In the genomic region with DNA sequence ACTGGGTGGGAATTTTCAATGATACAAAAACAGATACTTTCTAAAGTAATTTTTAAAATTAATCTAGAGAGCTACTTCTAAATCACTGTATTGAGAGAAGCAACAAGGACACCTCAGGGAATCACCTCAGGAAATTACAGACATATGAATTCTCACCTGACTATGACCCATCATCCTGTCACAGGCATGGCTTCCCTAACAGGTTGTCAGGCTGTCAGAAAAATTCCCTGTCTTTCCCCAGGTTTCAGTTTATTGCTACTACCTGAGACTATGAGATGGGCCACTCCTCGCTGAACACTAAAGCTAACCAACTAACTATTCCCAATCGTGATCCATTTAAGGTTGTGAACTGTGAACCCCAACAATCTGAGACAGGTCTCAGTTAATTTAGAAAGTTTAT, we compare ENCODE assay signal across 2 cellular contexts.
TF ChIP-seq lines count a peak whose summit lies in the region.

No MANE protein-coding gene starts in this region.

TF ChIP-seq in GM23338, 12 proteins besides CTCF, POLR2A, EP300 and RAD21 (continues in another document):
- TF ChIP-seq ZNF114 (CRISPR knock-in tag; IDR thresholded peaks at IDR 0.05) (no peak), ETS1 (IDR thresholded peaks at IDR 0.05) (no peak), EZH2phosphoT487 (IDR thresholded peaks at IDR 0.05; ENCODE audit: unreplicated experiment) (no peak), STAT1 (IDR thresholded peaks at IDR 0.05; ENCODE audit: unreplicated experiment) (no peak), POLR2AphosphoS5 (IDR thresholded peaks at IDR 0.05; ENCODE audit: low read depth) (no peak), CREB1 (CRISPR knock-in tag; IDR thresholded peaks at IDR 0.05; ENCODE audit: low read depth) (no peak), NANOG (IDR thresholded peaks at IDR 0.05; ENCODE audit: borderline replicate concordance) (no peak), JUNB (IDR thresholded peaks at IDR 0.05; ENCODE audit: unreplicated experiment) (no peak)
- TF ChIP-seq, protein P1, sequence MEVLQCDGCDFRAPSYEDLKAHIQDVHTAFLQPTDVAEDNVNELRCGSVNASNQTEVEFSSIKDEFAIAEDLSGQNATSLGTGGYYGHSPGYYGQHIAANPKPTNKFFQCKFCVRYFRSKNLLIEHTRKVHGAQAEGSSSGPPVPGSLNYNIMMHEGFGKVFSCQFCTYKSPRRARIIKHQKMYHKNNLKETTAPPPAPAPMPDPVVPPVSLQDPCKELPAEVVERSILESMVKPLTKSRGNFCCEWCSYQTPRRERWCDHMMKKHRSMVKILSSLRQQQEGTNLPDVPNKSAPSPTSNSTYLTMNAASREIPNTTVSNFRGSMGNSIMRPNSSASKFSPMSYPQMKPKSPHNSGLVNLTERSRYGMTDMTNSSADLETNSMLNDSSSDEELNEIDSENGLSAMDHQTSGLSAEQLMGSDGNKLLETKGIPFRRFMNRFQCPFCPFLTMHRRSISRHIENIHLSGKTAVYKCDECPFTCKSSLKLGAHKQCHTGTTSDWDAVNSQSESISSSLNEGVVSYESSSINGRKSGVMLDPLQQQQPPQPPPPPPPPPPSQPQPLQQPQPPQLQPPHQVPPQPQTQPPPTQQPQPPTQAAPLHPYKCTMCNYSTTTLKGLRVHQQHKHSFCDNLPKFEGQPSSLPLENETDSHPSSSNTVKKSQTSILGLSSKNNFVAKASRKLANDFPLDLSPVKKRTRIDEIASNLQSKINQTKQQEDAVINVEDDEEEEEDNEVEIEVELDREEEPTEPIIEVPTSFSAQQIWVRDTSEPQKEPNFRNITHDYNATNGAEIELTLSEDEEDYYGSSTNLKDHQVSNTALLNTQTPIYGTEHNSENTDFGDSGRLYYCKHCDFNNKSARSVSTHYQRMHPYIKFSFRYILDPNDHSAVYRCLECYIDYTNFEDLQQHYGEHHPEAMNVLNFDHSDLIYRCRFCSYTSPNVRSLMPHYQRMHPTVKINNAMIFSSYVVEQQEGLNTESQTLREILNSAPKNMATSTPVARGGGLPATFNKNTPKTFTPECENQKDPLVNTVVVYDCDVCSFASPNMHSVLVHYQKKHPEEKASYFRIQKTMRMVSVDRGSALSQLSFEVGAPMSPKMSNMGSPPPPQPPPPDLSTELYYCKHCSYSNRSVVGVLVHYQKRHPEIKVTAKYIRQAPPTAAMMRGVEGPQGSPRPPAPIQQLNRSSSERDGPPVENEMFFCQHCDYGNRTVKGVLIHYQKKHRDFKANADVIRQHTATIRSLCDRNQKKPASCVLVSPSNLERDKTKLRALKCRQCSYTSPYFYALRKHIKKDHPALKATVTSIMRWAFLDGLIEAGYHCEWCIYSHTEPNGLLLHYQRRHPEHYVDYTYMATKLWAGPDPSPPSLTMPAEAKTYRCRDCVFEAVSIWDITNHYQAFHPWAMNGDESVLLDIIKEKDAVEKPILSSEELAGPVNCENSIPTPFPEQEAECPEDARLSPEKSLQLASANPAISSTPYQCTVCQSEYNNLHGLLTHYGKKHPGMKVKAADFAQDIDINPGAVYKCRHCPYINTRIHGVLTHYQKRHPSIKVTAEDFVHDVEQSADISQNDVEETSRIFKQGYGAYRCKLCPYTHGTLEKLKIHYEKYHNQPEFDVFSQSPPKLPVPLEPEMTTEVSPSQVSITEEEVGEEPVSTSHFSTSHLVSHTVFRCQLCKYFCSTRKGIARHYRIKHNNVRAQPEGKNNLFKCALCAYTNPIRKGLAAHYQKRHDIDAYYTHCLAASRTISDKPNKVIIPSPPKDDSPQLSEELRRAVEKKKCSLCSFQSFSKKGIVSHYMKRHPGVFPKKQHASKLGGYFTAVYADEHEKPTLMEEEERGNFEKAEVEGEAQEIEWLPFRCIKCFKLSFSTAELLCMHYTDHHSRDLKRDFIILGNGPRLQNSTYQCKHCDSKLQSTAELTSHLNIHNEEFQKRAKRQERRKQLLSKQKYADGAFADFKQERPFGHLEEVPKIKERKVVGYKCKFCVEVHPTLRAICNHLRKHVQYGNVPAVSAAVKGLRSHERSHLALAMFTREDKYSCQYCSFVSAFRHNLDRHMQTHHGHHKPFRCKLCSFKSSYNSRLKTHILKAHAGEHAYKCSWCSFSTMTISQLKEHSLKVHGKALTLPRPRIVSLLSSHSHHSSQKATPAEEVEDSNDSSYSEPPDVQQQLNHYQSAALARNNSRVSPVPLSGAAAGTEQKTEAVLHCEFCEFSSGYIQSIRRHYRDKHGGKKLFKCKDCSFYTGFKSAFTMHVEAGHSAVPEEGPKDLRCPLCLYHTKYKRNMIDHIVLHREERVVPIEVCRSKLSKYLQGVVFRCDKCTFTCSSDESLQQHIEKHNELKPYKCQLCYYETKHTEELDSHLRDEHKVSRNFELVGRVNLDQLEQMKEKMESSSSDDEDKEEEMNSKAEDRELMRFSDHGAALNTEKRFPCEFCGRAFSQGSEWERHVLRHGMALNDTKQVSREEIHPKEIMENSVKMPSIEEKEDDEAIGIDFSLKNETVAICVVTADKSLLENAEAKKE (CRISPR knock-in tag; IDR thresholded peaks at IDR 0.05) = no peak
- TF ChIP-seq, protein P2, sequence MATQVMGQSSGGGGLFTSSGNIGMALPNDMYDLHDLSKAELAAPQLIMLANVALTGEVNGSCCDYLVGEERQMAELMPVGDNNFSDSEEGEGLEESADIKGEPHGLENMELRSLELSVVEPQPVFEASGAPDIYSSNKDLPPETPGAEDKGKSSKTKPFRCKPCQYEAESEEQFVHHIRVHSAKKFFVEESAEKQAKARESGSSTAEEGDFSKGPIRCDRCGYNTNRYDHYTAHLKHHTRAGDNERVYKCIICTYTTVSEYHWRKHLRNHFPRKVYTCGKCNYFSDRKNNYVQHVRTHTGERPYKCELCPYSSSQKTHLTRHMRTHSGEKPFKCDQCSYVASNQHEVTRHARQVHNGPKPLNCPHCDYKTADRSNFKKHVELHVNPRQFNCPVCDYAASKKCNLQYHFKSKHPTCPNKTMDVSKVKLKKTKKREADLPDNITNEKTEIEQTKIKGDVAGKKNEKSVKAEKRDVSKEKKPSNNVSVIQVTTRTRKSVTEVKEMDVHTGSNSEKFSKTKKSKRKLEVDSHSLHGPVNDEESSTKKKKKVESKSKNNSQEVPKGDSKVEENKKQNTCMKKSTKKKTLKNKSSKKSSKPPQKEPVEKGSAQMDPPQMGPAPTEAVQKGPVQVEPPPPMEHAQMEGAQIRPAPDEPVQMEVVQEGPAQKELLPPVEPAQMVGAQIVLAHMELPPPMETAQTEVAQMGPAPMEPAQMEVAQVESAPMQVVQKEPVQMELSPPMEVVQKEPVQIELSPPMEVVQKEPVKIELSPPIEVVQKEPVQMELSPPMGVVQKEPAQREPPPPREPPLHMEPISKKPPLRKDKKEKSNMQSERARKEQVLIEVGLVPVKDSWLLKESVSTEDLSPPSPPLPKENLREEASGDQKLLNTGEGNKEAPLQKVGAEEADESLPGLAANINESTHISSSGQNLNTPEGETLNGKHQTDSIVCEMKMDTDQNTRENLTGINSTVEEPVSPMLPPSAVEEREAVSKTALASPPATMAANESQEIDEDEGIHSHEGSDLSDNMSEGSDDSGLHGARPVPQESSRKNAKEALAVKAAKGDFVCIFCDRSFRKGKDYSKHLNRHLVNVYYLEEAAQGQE (IDR thresholded peaks at IDR 0.05; ENCODE audit: unreplicated experiment) = no peak

TF ChIP-seq in IMR-90, 13 proteins besides CTCF, POLR2A, EP300 and RAD21:
- TF ChIP-seq NFE2L2 (IDR thresholded peaks at IDR 0.05; ENCODE audit: low read depth, low read length) (no peak), BHLHE40 (IDR thresholded peaks at IDR 0.05; ENCODE audit: low read depth, low read length) (no peak), MAZ (IDR thresholded peaks at IDR 0.05; ENCODE audit: borderline replicate concordance, low read depth, low read length) (no peak), MAFK (IDR thresholded peaks at IDR 0.05; ENCODE audit: low read depth, low read length) (no peak), MXI1 (IDR thresholded peaks at IDR 0.05; ENCODE audit: borderline replicate concordance, low read depth, low read length) (no peak), CHD1 (IDR thresholded peaks at IDR 0.05; ENCODE audit: low read depth, low read length) (no peak), RCOR1 (IDR thresholded peaks at IDR 0.05; ENCODE audit: insufficient replicate concordance, low read length) (no peak), RFX5 (IDR thresholded peaks at IDR 0.05; ENCODE audit: low read depth, low read length) (no peak), CEBPB (IDR thresholded peaks at IDR 0.05; ENCODE audit: low read depth, low read length) (no peak), FOS (IDR thresholded peaks at IDR 0.05; ENCODE audit: low read depth, low read length) (no peak), SMC3 (IDR thresholded peaks at IDR 0.05; ENCODE audit: low read depth, low read length) (no peak)
- TF ChIP-seq, protein P3, sequence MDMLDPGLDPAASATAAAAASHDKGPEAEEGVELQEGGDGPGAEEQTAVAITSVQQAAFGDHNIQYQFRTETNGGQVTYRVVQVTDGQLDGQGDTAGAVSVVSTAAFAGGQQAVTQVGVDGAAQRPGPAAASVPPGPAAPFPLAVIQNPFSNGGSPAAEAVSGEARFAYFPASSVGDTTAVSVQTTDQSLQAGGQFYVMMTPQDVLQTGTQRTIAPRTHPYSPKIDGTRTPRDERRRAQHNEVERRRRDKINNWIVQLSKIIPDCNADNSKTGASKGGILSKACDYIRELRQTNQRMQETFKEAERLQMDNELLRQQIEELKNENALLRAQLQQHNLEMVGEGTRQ (IDR thresholded peaks at IDR 0.05; ENCODE audit: low read depth, low read length) = no peak
- TF ChIP-seq, protein P4, sequence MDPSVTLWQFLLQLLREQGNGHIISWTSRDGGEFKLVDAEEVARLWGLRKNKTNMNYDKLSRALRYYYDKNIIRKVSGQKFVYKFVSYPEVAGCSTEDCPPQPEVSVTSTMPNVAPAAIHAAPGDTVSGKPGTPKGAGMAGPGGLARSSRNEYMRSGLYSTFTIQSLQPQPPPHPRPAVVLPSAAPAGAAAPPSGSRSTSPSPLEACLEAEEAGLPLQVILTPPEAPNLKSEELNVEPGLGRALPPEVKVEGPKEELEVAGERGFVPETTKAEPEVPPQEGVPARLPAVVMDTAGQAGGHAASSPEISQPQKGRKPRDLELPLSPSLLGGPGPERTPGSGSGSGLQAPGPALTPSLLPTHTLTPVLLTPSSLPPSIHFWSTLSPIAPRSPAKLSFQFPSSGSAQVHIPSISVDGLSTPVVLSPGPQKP (IDR thresholded peaks at IDR 0.05; ENCODE audit: borderline replicate concordance, low read depth, low read length) = no peak
TF ChIP-seq in IMR-90: peak in this region for 0.
